Comparison of ENCODE assay signal across 8 cellular contexts in the genomic region with DNA sequence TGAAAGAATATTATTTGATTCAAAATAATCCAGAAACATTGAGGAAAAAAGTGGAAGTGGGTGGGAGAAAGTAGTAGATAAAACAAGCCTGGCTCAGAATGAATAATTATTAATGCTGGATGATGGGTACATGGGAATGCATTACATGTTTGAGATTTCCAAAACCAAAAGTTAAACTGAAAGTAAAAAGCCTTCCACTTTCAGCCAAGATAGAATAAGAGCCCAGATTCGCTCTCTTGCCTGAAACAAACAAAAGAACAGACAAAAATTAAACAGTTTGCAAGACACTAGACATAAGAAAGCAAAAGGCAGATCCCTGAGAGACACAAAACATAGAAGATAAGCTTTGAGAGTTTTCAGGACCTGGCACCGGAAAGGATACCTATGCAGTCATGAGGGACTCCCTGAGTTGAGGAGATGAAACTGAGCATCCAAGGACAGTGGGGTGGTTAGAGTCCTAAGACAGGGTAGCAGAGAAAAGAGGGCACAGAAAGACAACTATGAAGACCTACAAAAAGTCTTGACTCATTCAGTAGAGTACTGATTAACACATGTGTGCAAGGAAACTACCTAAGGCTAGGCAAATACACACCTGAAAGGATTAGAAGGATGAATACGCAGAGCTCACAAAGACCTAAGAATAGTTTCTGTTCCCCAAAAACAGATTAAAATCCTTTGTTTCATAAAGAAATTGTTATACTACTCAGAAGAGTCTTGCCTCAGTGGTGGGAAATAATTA. TPM values are rescaled to one million over a fixed set of nuclear protein-coding genes. Genes with fewer than 3 reads are reported as not detected.
DNase-seq lines count a peak whose midpoint lies in the region; ATAC-seq and TF ChIP-seq lines count a peak whose summit lies in the region.

No MANE protein-coding gene starts in this region.

- H3K36me3 ChIP-seq in MM.1S (replicated peaks; ENCODE audit: insufficient read depth, low read length) = no peaks in the 10 kb centered on the region; the same call in 1 of the 2 replicates

- H3K4me1 ChIP-seq in MM.1S (ENCODE audit: low read length) = peaks cover 10% of the 10 kb centered on the region; the same call in 1 of the 2 replicates

- peak overlapping the region in 2 of 3 experiments; percentile 6 to 77 for H3K27ac Mint-ChIP-seq in nephron

- peaks cover 14% of the 10 kb centered on the region for H3F3A ChIP-seq in MM.1S (ENCODE audit: insufficient read depth, low read length)

- intact Hi-C loops in lower leg skin (cut with DNase I; ENCODE audit: low total_unique reads) = no loop called here

- peak overlapping the region; percentile 16; the same call in 1 of the 2 replicates for H2AFZ ChIP-seq in MM.1S (ENCODE audit: low read length)

- H3K9me3 ChIP-seq in MM.1S (replicated peaks; ENCODE audit: insufficient read depth, low read length) = no peaks in the 10 kb centered on the region

- 67 to 78% methylated on average over 3 of the region's 3 CpGs for WGBS in lower leg skin, 2 donors

- peak overlapping the region in 1 of 3 experiments; percentile 31 for H3K4me3 Mint-ChIP-seq in nephron

- DNase-seq in MM.1S = peak; percentile 51
- DNase-seq in NCI-H1105 (lab: John Stamatoyannopoulos, UW) = no peak
- DNase-seq in lower leg skin (ENCODE audit: low spot score in 2 of 2) = no peak
- no peak for DNase-seq in hippocampal formation (lab: John Stamatoyannopoulos, UW)
- DNase-seq in SK-N-DZ (ENCODE audit: low spot score) = no peak

- no peaks in the 10 kb centered on the region for H3K27me3 Mint-ChIP-seq in nephron (ENCODE audit: low read depth)

- H3K4me3 ChIP-seq in MM.1S (ENCODE audit: low read length) = peak overlapping the region; percentile 56
- no peak overlapping the region for H3K4me3 ChIP-seq in lower leg skin (ENCODE audit: low read depth, poor library complexity, severe bottlenecking)

- peak overlapping the region; percentile 43 for H3K9ac ChIP-seq in MM.1S (ENCODE audit: low read length)

- H3K9me3 Mint-ChIP-seq in nephron = peaks cover 2% of the 10 kb centered on the region

- H3K4me1 Mint-ChIP-seq in nephron = peaks cover 10% of the 10 kb centered on the region

- H3K9me2 ChIP-seq in MM.1S (replicated peaks; ENCODE audit: insufficient read depth, low read length) = no peaks in the 10 kb centered on the region

- TF ChIP-seq POLR2A in GM18505 (IDR thresholded peaks at IDR 0.05; ENCODE audit: borderline replicate concordance, extremely low read depth, insufficient read depth, insufficient read length) (no peak), lower leg skin (IDR thresholded peaks at IDR 0.05) (no peak)

- no peaks in the 10 kb centered on the region for H4K20me1 ChIP-seq in MM.1S (ENCODE audit: insufficient read depth, low read length)

- H3K79me2 ChIP-seq in MM.1S (ENCODE audit: low read length) = peaks cover 7% of the 10 kb centered on the region

- TF ChIP-seq CTCF in MM.1S (IDR thresholded peaks at IDR 0.05; ENCODE audit: low read length) (no peak), nephron (IDR thresholded peaks at IDR 0.05; ENCODE audit: unreplicated experiment in 3 of 3) (no peak), lower leg skin (IDR thresholded peaks at IDR 0.05) (no peak)

- ATAC-seq in GM18505 (IDR thresholded peaks at IDR 0.05; ENCODE audit: unreplicated experiment) = peak; percentile 74
- peak; percentile 73 for ATAC-seq in GM21576 (IDR thresholded peaks at IDR 0.05; ENCODE audit: unreplicated experiment)

- peaks cover 34% of the 10 kb centered on the region for H3K36me3 Mint-ChIP-seq in nephron (ENCODE audit: low read depth)

- peak overlapping the region; percentile 82 for H3K27ac ChIP-seq in MM.1S (ENCODE audit: low read length)

- no peaks in the 10 kb centered on the region for H3K27me3 ChIP-seq in MM.1S (replicated peaks; ENCODE audit: insufficient read depth, low read length)

- peak overlapping the region; percentile 64 for H3K4me2 ChIP-seq in MM.1S (ENCODE audit: low read depth, low read length)

RNA-seq across cellular contexts. Expression of gene CEP83, which starts 54.1 kb away (rescaled TPM):
- 1 to 10 TPM; 2.8 to 7.9 (median 6.5) TPM for total RNA-seq in lower leg skin
- polyA plus RNA-seq in SK-N-DZ (2014; cell fraction: cytosol; rRNA removed) = 10.7 and 19.1 TPM in 2 replicates
- 42.3 and 45.8 TPM in 2 replicates for polyA plus RNA-seq in SK-N-DZ (2014; cell fraction: nucleus; rRNA removed)
